Comparison of ENCODE assay signal across 1 cellular context in genomic region chr17:27276653-27277156, GRCh38.
TF ChIP-seq lines count a peak whose summit lies in the region.

No MANE protein-coding gene starts in this region.

TF ChIP-seq in H1, 55 proteins besides CTCF, POLR2A, EP300 and RAD21 (continued from another document):
- no peak for TF ChIP-seq CHD7 (IDR thresholded peaks at IDR 0.05; ENCODE audit: insufficient replicate concordance, low read length)
- no peak for TF ChIP-seq GTF2F1 (IDR thresholded peaks at IDR 0.05; ENCODE audit: borderline replicate concordance, low read depth, low read length)
- TF ChIP-seq CEBPB (IDR thresholded peaks at IDR 0.05; ENCODE audit: low read depth, low read length), result 0 out of 2 replicates have a peak, but pooled peaks have one; percentile 30
- TF ChIP-seq USF2 (IDR thresholded peaks at IDR 0.05; ENCODE audit: low read length), result no peak
- peak; percentile 69; the same call in 1 of the 2 replicates for TF ChIP-seq SP1 (IDR thresholded peaks at IDR 0.05; ENCODE audit: low read depth, low read length)
- TF ChIP-seq RNF2 (IDR thresholded peaks at IDR 0.05; ENCODE audit: borderline replicate concordance, low read depth, low read length, missing control alignments, poor library complexity, severe bottlenecking), result no peak
- no peak for TF ChIP-seq FOSL1 (IDR thresholded peaks at IDR 0.05; ENCODE audit: insufficient read depth, low read depth, low read length)
- TF ChIP-seq CHD2 (IDR thresholded peaks at IDR 0.05; ENCODE audit: low read length), result 0 out of 2 replicates have a peak, but pooled peaks have one; percentile 35
- TF ChIP-seq TEAD4 (IDR thresholded peaks at IDR 0.05; ENCODE audit: low read depth, low read length), result peak; percentile 64
- peak; percentile 89 for TF ChIP-seq SIX5 (IDR thresholded peaks at IDR 0.05; ENCODE audit: low read depth, low read length)
- peak; percentile 88 for TF ChIP-seq E2F6 (IDR thresholded peaks at IDR 0.05)
- peak; percentile 95 for TF ChIP-seq YY1 (IDR thresholded peaks at IDR 0.05; ENCODE audit: low read depth, low read length)
- TF ChIP-seq TAF1 (IDR thresholded peaks at IDR 0.05; ENCODE audit: low read depth, low read length), result peak; percentile 74; the same call in 1 of the 2 replicates
- TF ChIP-seq MAX (IDR thresholded peaks at IDR 0.05), result peak; percentile 89
- no peak for TF ChIP-seq NRF1 (IDR thresholded peaks at IDR 0.05; ENCODE audit: low read depth, low read length)
- TF ChIP-seq JUND (IDR thresholded peaks at IDR 0.05; ENCODE audit: low read length), result no peak
- TF ChIP-seq RXRA (IDR thresholded peaks at IDR 0.05; ENCODE audit: insufficient read depth, low read depth, low read length), result no peak
- TF ChIP-seq HDAC2 (IDR thresholded peaks at IDR 0.05; ENCODE audit: borderline replicate concordance in 1 of 2, low read depth in 2 of 2, low read length in 2 of 2), result 0 out of 4 replicates have a peak, but pooled peaks of 1 of the 2 experiments have one; percentile 33
- no peak for TF ChIP-seq CHD1 (IDR thresholded peaks at IDR 0.05; ENCODE audit: low read depth, low read length)
- peak; percentile 99 for TF ChIP-seq POU5F1 (IDR thresholded peaks at IDR 0.05; ENCODE audit: low read depth, low read length)
- TF ChIP-seq EGR1 (IDR thresholded peaks at IDR 0.05; ENCODE audit: borderline replicate concordance, low read depth, low read length), result no peak
- TF ChIP-seq CREB1 (IDR thresholded peaks at IDR 0.05), result peak; percentile 53
- no peak for TF ChIP-seq KDM1A (IDR thresholded peaks at IDR 0.05; ENCODE audit: borderline replicate concordance, low read length)
- TF ChIP-seq TCF12 (IDR thresholded peaks at IDR 0.05; ENCODE audit: low read depth, low read length), result no peak
- TF ChIP-seq ASH2L (IDR thresholded peaks at IDR 0.05; ENCODE audit: low read length), result peak; percentile 79
- 0 out of 2 replicates have a peak, but pooled peaks have one; percentile 42 for TF ChIP-seq RBBP5 (IDR thresholded peaks at IDR 0.05; ENCODE audit: borderline replicate concordance, low read depth, low read length)
- TF ChIP-seq POLR2AphosphoS5 (IDR thresholded peaks at IDR 0.05; ENCODE audit: low read depth, low read length), result peak; percentile 72
- TF ChIP-seq JUN (IDR thresholded peaks at IDR 0.05; ENCODE audit: low read depth, low read length), result no peak
- peak; percentile 39 to 83; a peak in 2 of 4 replicates for TF ChIP-seq SIN3A (conservative IDR thresholded peaks at IDR 0.05 in 1 of 2, IDR thresholded peaks at IDR 0.05 in 1 of 2; ENCODE audit: low read depth in 1 of 2, low read length in 2 of 2)
- TF ChIP-seq SP4 (IDR thresholded peaks at IDR 0.05; ENCODE audit: low read length), result no peak
- TF ChIP-seq CBX5 (IDR thresholded peaks at IDR 0.05; ENCODE audit: low read depth, low read length), result no peak
- TF ChIP-seq PHF8 (conservative IDR thresholded peaks at IDR 0.05; ENCODE audit: low read depth, low read length), result peak; percentile 55; the same call in 1 of the 2 replicates
- no peak for TF ChIP-seq KDM4A (IDR thresholded peaks at IDR 0.05; ENCODE audit: low read depth, low read length, severe bottlenecking)
